Comparison of ENCODE assay signal across 1 cellular context in the genomic region with DNA sequence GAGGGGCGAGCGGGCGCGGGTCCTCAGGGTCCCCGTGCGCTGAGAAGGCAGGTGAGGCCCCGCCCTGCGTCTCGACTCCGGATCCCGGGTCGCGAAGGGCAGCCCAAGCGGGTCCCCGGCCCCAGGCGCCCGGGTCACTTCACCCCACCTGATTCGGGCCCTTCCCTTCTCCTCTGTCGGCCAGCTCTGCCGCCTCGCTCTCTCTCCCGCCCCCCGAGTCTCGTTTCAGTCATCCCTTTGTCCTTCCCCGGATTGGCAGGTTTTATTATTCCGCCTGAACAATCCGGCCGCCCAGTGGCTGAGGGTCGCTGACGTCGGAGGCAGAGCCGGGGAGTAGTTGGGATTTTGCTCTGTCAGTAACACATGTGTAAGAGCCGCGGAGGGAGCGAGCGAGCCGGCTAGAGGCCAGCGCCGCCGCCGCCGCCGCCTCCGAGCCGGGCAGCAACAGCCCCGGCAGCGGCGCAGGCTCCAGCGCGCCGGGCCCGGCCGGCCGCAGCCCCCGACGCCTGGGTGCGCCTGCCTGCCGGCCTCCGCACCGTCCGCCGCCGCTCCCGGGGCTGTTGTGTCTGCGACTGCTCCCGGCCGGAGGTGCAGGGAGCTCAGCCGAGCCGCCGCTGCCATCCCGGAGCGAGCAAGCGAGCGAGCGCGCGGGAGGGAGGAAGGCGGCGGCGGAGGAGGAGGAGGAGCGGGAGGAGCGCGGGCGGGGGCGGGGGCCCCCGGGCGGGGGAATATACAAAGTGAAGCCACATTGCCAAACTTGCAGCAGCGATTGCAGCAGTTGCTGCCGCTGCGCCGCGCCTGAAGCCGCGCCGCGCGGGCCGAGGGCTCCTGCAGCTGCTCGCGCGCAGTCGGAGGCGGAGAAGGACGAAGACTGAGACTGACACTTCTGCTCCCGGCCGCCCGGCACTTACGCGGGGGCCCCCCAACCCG.
A peak's percentile ranks its signal among the peaks of the same experiment; 100 is the strongest.
TF ChIP-seq lines count a peak whose summit lies in the region.

A gene with protein sequence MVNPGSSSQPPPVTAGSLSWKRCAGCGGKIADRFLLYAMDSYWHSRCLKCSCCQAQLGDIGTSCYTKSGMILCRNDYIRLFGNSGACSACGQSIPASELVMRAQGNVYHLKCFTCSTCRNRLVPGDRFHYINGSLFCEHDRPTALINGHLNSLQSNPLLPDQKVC (plus strand): TSS at position 760 of the 930 bp plus-strand sequence. CDS start 3,136 bp downstream, outside the sequence.

TF ChIP-seq in SK-N-SH, 30 proteins besides CTCF, POLR2A, EP300 and RAD21 (continued from another document):
- TF ChIP-seq, protein P1, sequence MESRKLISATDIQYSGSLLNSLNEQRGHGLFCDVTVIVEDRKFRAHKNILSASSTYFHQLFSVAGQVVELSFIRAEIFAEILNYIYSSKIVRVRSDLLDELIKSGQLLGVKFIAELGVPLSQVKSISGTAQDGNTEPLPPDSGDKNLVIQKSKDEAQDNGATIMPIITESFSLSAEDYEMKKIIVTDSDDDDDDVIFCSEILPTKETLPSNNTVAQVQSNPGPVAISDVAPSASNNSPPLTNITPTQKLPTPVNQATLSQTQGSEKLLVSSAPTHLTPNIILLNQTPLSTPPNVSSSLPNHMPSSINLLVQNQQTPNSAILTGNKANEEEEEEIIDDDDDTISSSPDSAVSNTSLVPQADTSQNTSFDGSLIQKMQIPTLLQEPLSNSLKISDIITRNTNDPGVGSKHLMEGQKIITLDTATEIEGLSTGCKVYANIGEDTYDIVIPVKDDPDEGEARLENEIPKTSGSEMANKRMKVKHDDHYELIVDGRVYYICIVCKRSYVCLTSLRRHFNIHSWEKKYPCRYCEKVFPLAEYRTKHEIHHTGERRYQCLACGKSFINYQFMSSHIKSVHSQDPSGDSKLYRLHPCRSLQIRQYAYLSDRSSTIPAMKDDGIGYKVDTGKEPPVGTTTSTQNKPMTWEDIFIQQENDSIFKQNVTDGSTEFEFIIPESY (IDR thresholded peaks at IDR 0.05; ENCODE audit: borderline replicate concordance, low read depth): no peak
- TF ChIP-seq EZH2phosphoT487 (IDR thresholded peaks at IDR 0.05; ENCODE audit: borderline replicate concordance, low read depth) (no peak), NRF1 (IDR thresholded peaks at IDR 0.05; ENCODE audit: low read depth, low read length) (0 out of 2 replicates have a peak, but pooled peaks have one; percentile 22), RXRA (IDR thresholded peaks at IDR 0.05; ENCODE audit: borderline replicate concordance, low read depth) (no peak)
- TF ChIP-seq, protein P2, sequence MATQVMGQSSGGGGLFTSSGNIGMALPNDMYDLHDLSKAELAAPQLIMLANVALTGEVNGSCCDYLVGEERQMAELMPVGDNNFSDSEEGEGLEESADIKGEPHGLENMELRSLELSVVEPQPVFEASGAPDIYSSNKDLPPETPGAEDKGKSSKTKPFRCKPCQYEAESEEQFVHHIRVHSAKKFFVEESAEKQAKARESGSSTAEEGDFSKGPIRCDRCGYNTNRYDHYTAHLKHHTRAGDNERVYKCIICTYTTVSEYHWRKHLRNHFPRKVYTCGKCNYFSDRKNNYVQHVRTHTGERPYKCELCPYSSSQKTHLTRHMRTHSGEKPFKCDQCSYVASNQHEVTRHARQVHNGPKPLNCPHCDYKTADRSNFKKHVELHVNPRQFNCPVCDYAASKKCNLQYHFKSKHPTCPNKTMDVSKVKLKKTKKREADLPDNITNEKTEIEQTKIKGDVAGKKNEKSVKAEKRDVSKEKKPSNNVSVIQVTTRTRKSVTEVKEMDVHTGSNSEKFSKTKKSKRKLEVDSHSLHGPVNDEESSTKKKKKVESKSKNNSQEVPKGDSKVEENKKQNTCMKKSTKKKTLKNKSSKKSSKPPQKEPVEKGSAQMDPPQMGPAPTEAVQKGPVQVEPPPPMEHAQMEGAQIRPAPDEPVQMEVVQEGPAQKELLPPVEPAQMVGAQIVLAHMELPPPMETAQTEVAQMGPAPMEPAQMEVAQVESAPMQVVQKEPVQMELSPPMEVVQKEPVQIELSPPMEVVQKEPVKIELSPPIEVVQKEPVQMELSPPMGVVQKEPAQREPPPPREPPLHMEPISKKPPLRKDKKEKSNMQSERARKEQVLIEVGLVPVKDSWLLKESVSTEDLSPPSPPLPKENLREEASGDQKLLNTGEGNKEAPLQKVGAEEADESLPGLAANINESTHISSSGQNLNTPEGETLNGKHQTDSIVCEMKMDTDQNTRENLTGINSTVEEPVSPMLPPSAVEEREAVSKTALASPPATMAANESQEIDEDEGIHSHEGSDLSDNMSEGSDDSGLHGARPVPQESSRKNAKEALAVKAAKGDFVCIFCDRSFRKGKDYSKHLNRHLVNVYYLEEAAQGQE (IDR thresholded peaks at IDR 0.05; ENCODE audit: low read depth, low read length): no peak
